ENCODE assay signal across 28 cellular contexts in the genomic region with DNA sequence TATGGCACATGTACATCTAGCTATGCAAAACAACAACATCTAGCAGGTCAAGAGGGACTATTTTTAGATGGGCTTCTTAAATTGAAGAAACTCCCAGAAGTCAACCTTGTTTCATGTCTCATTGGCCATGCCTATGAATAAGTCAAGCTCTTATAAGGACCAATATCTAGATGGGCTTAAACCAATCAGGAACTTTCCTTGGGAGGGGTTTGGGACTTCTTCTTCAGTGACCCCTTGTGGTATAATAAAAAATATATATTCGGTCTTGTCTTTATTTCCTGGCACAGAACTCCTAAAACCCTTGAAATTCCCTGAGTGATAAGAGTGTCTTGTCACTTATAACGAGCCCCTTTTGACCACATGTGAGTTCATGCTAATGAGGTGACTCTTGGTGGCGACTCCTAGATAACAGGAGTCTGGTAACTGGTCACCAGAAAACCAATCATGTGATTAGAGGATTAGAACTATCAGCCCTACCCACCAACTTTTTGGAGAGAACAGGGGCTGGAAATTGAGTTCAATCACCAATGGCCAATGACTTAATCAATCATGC.
DNase-seq lines count a peak whose midpoint lies in the region; ATAC-seq and TF ChIP-seq lines count a peak whose summit lies in the region.
"Had no signal": no experiment of that assay in that cellular context is flagged by ENCODE, and none has a peak within 500 bp of the region (broad histone marks: within the 10 kb centered on the region; RNA-seq: fewer than 3 reads in every experiment).

No MANE protein-coding gene starts in this region.

- no peak overlapping the region for H2AK5ac ChIP-seq in mesendoderm (ENCODE audit: low read length)

- intact Hi-C loops in OCI-LY7 (cut with micrococcal nuclease; ENCODE audit: unreplicated experiment) = no loop called here

- peaks cover 2% of the 10 kb centered on the region for H3K9me3 Mint-ChIP-seq in chondrocyte (ENCODE audit: low read depth)
- H3K9me3 Mint-ChIP-seq: GM23338, H9, HFFc6 had no signal

- no peak overlapping the region for H2AFZ ChIP-seq in OCI-LY7 (ENCODE audit: low read length)
- H2AFZ ChIP-seq: GM23338 had no signal

- H3K4me3 Mint-ChIP-seq in chondrocyte (ENCODE audit: unreplicated experiment) = no peak overlapping the region
- H3K4me3 Mint-ChIP-seq: CD4-positive, CD25-positive, alpha-beta regulatory T cell; GM23338; H9; HFFc6 had no signal

- H3K4me3 ChIP-seq in OCI-LY7 (ENCODE audit: low read depth, low read length, poor library complexity, severe bottlenecking) (no peak overlapping the region), mesendoderm (ENCODE audit: low read length) (no peak overlapping the region)
- H3K4me3 ChIP-seq: GM12878, GM23338, Peyer's patch had no signal

- H3K56ac ChIP-seq in mesendoderm (ENCODE audit: low read length) = no peak overlapping the region

- H3K4me1 ChIP-seq in OCI-LY7 (ENCODE audit: insufficient read depth, low read length, poor library complexity, severe bottlenecking) (no peaks in the 10 kb centered on the region), mesendoderm (ENCODE audit: control insufficient read depth, low read depth, low read length) (no peaks in the 10 kb centered on the region)
- H3K4me1 ChIP-seq: BE2C, Peyer's patch had no signal

- H3K23ac ChIP-seq in mesendoderm (ENCODE audit: low read length) = no peak overlapping the region

- H3K4ac ChIP-seq in mesendoderm (ENCODE audit: low read depth, low read length) = no peak overlapping the region

- no peak overlapping the region for H3K27ac Mint-ChIP-seq in chondrocyte (ENCODE audit: unreplicated experiment)
- H3K27ac Mint-ChIP-seq: CD4-positive, CD25-positive, alpha-beta regulatory T cell; GM23338; H9; HFFc6 had no signal

- no peaks in the 10 kb centered on the region for H3K9me3 ChIP-seq in OCI-LY7 (ENCODE audit: low read length)
- H3K9me3 ChIP-seq: BE2C, Peyer's patch had no signal

- H2BK15ac ChIP-seq in mesendoderm (replicated peaks; ENCODE audit: low read depth) = no peak overlapping the region

- no peak for ATAC-seq in stimulated activated naive CD8-positive, alpha-beta T cell treated with anti-CD3 and anti-CD28 coated beads, Interleukin-15, Interleukin-2, amounts not matched to agents 100 U/mL and 50 U/mL, for 24 hours
- ATAC-seq: GM12878, GM23338, SK-N-SH treated with all-trans-retinoic acid at 6 μM for 48 hours had no signal

- H3K18ac ChIP-seq in mesendoderm (ENCODE audit: low read length) = no peak overlapping the region

- H2BK5ac ChIP-seq in mesendoderm (ENCODE audit: low read length) = no peak overlapping the region

- POLR2A ChIA-PET in OCI-LY7 (lab: Charles Lee) = interaction anchor here (0.5 to 0.7 kb wide), 3 partner anchors 9 to 586 kb away, joined by 3 to 4 read pairs (median 3); no protein-coding TSS in a partner anchor

- CTCF ChIA-PET in OCI-LY7 (lab: Charles Lee; ENCODE audit: unreplicated experiment) = no interaction called here

- no peak overlapping the region for H3K9ac ChIP-seq in mesendoderm (ENCODE audit: low read length)
- H3K9ac ChIP-seq: KMS-11 had no signal

- DNase-seq in DMS 273 (lab: John Stamatoyannopoulos, UW; ENCODE audit: unreplicated experiment) (peak; percentile 9), DMS 273 treated with DMSO at 0.1 percent for 48 hours (lab: John Stamatoyannopoulos, UW) (no peak), OCI-LY7 (ENCODE audit: low spot score) (peak; percentile 0), chondrocyte (ENCODE audit: low spot score) (no peak), mesendoderm (peak; percentile 71)
- DNase-seq in stimulated activated CD4-positive, alpha-beta T cell treated with anti-CD3 and anti-CD28 coated beads, Interleukin-1b, Interleukin-23, amount 100 ng/mL, for 48 hours = no peak
- DNase-seq in stimulated activated naive CD8-positive, alpha-beta T cell treated with anti-CD3 and anti-CD28 coated beads, Interleukin-15, Interleukin-2, amounts not matched to agents 100 U/mL and 50 U/mL, for 24 hours = no peak
- DNase-seq in stimulated activated CD4-positive, alpha-beta T cell treated with anti-CD3 and anti-CD28 coated beads, Interleukin-4, amount 100 ng/mL, for 1 hour = no peak
- DNase-seq: BE2C; CD4-positive, CD25-positive, alpha-beta regulatory T cell; DMS53; H9; HFFc6; NCI-H1092; NCI-H1417 treated with DMSO at 0.1 percent for 48 hours; NCI-H1694 treated with DMSO at 0.1 percent for 48 hours; NCI-H2081 treated with DMSO at 0.1 percent for 48 hours; NCI-H2171; NCI-H226; NCI-H510A treated with DMSO at 0.1 percent for 48 hours; NCI-H774; Peyer's patch; SIG-M5 had no signal

- no peaks in the 10 kb centered on the region for H3K36me3 Mint-ChIP-seq in chondrocyte (ENCODE audit: low read depth)
- H3K36me3 Mint-ChIP-seq: CD4-positive, CD25-positive, alpha-beta regulatory T cell had no signal

- H3K36me3 ChIP-seq in OCI-LY7 (ENCODE audit: insufficient read depth, low read length) (no peaks in the 10 kb centered on the region), mesendoderm (ENCODE audit: control insufficient read depth, insufficient read depth, low read length) (no peaks in the 10 kb centered on the region)
- H3K36me3 ChIP-seq: BE2C, Peyer's patch had no signal

- H4K20me1 ChIP-seq in OCI-LY7 (ENCODE audit: insufficient read depth, low read length) = no peaks in the 10 kb centered on the region

- no peak overlapping the region for H3K27ac ChIP-seq in OCI-LY7 (ENCODE audit: low read depth, low read length, poor library complexity, severe bottlenecking)
- no peak overlapping the region for H3K27ac ChIP-seq in mesendoderm (ENCODE audit: low read depth, low read length)
- H3K27ac ChIP-seq: 22Rv1, KMS-11, Peyer's patch had no signal

- peaks cover 2% of the 10 kb centered on the region for H3K27me3 ChIP-seq in mesendoderm (ENCODE audit: insufficient read depth, low read length, poor library complexity)
- H3K27me3 ChIP-seq: BE2C, Peyer's patch had no signal

- BruUV-seq in OCI-LY7 (replicated peaks; lab: Mats Ljungman, UMichigan) = no TSS peak

- H3K4me2 ChIP-seq in OCI-LY7 (ENCODE audit: low read length) (no peak overlapping the region), mesendoderm (ENCODE audit: low read length) (no peak overlapping the region)
- H3K4me2 ChIP-seq: GM23338, KMS-11 had no signal

- no peaks in the 10 kb centered on the region for H3K4me1 Mint-ChIP-seq in chondrocyte (ENCODE audit: low read depth)
- H3K4me1 Mint-ChIP-seq: GM23338, H9 had no signal

- H3K9me2 ChIP-seq in OCI-LY7 (ENCODE audit: insufficient read depth, low read length) = no peaks in the 10 kb centered on the region

- H4K5ac ChIP-seq in mesendoderm (ENCODE audit: low read length) = no peak overlapping the region

- H3K79me2 ChIP-seq in OCI-LY7 (ENCODE audit: insufficient read depth, low read depth, low read length) = no peaks in the 10 kb centered on the region
- H3K79me2 ChIP-seq in mesendoderm (ENCODE audit: control insufficient read depth, insufficient read depth, low read length) = no peaks in the 10 kb centered on the region

- H2BK120ac ChIP-seq in mesendoderm (ENCODE audit: low read depth, low read length) = no peak overlapping the region

- H3K27me3 Mint-ChIP-seq in chondrocyte (ENCODE audit: low read depth) = peaks cover 4% of the 10 kb centered on the region
- H3K27me3 Mint-ChIP-seq: CD4-positive, CD25-positive, alpha-beta regulatory T cell had no signal

- H4K8ac ChIP-seq in mesendoderm (ENCODE audit: low read depth, low read length) = no peak overlapping the region

- TF ChIP-seq CTCF in OCI-LY7 (conservative IDR thresholded peaks at IDR 0.05; ENCODE audit: low read length) (0 out of 2 replicates have a peak, but pooled peaks have one; percentile 23), chondrocyte (IDR thresholded peaks at IDR 0.05) (peak; percentile 8)

- no peaks in the 10 kb centered on the region for H3K79me1 ChIP-seq in mesendoderm (ENCODE audit: low read length)

- no CpG with 5 or more reads among the region's 3 CpGs for WGBS in mesendoderm (ENCODE audit: extremely low coverage, insufficient coverage, low lambda C conversion rate)

Comparison
In these comparisons a context has a peak if more than half of its experiments do, and no peak if none do; other contexts are left out.
1. DNase-seq: peak in DMS 273 (single experiment), OCI-LY7 (single experiment) and mesendoderm (single experiment); none in DMS 273 treated with DMSO at 0.1 percent for 48 hours (single experiment), chondrocyte (single experiment), stimulated activated CD4-positive, alpha-beta T cell treated with anti-CD3 and anti-CD28 coated beads, Interleukin-1b, Interleukin-23, amount 100 ng/mL, for 48 hours (single experiment), stimulated activated naive CD8-positive, alpha-beta T cell treated with anti-CD3 and anti-CD28 coated beads, Interleukin-15, Interleukin-2, amounts not matched to agents 100 U/mL and 50 U/mL, for 24 hours (single experiment) and stimulated activated CD4-positive, alpha-beta T cell treated with anti-CD3 and anti-CD28 coated beads, Interleukin-4, amount 100 ng/mL, for 1 hour (single experiment).